9 cellular contexts compared by ENCODE assay signal in genomic region chr1:220044683-220045355, GRCh38. TPM values are rescaled to one million over a fixed set of nuclear protein-coding genes. Genes with fewer than 3 reads are reported as not detected.
DNase-seq lines count a peak whose midpoint lies in the region; ATAC-seq and TF ChIP-seq lines count a peak whose summit lies in the region.
"Had no signal": no experiment of that assay in that cellular context is flagged by ENCODE, and none has a peak within 500 bp of the region (broad histone marks: within the 10 kb centered on the region; RNA-seq: fewer than 3 reads in every experiment).

No MANE protein-coding gene starts in this region.

- H3K9me3 Mint-ChIP-seq in activated T-helper 17 cell treated with anti-CD3 and anti-CD28 coated beads, Interleukin-2, amount 50 U/mL, for 72 hours = no peaks in the 10 kb centered on the region

- DNase-seq in right cardiac atrium (no peak), Right ventricle myocardium inferior (ENCODE audit: missing footprints) (no peak), kidney epithelial cell (ENCODE audit: low read depth) (no peak), COR-L47 (lab: John Stamatoyannopoulos, UW) (no peak), NK-92 (lab: John Stamatoyannopoulos, UW; ENCODE audit: unreplicated experiment) (no peak)
- DNase-seq: NCI-H1105 had no signal

- no peaks in the 10 kb centered on the region for H3K27me3 ChIP-seq in right cardiac atrium (ENCODE audit: control insufficient read depth, insufficient read depth)
- no peaks in the 10 kb centered on the region for H3K27me3 ChIP-seq in kidney epithelial cell (ENCODE audit: control insufficient read depth, insufficient read depth, low read length)

- no peaks in the 10 kb centered on the region for H3K9me3 ChIP-seq in right cardiac atrium (ENCODE audit: control insufficient read depth, low read length)

- no peaks in the 10 kb centered on the region for H3K27me3 Mint-ChIP-seq in activated T-helper 17 cell treated with anti-CD3 and anti-CD28 coated beads, Interleukin-2, amount 50 U/mL, for 72 hours

- no peak for TF ChIP-seq CTCF in kidney epithelial cell (IDR thresholded peaks at IDR 0.05; ENCODE audit: insufficient read depth, low read length, poor library complexity, severe bottlenecking)

- H3K4me1 Mint-ChIP-seq in activated T-helper 17 cell treated with anti-CD3 and anti-CD28 coated beads, Interleukin-2, amount 50 U/mL, for 72 hours = peaks cover 14% of the 10 kb centered on the region

- no peaks in the 10 kb centered on the region for H3K36me3 ChIP-seq in kidney epithelial cell (ENCODE audit: control insufficient read depth, insufficient read depth, low read length)

- peak overlapping the region; percentile 64 for H3K4me3 ChIP-seq in right cardiac atrium (ENCODE audit: low read length)
- peak overlapping the region; percentile 99 for H3K4me3 ChIP-seq in kidney epithelial cell (ENCODE audit: low read depth, low read length)

- peak overlapping the region; percentile 90 for H3K4me3 Mint-ChIP-seq in activated T-helper 17 cell treated with anti-CD3 and anti-CD28 coated beads, Interleukin-2, amount 50 U/mL, for 72 hours

- ATAC-seq in right cardiac atrium = no peak
- ATAC-seq in Right ventricle myocardium inferior = no peak
- ATAC-seq in activated T-helper 17 cell treated with anti-CD3 and anti-CD28 coated beads, Interleukin-2, amount 50 U/mL, for 72 hours (replicated peaks) = no peak
- ATAC-seq in activated CD4-positive, CD25-positive, alpha-beta regulatory T cell treated with anti-CD3 and anti-CD28 coated beads, Interleukin-2, amount 50 U/mL, for 24 hours = no peak
- ATAC-seq in GM21367 (IDR thresholded peaks at IDR 0.05; ENCODE audit: unreplicated experiment) = no peak

- peak overlapping the region; percentile 90 for H3K27ac Mint-ChIP-seq in activated T-helper 17 cell treated with anti-CD3 and anti-CD28 coated beads, Interleukin-2, amount 50 U/mL, for 72 hours

- 79% methylated on average over 4 of the region's 4 CpGs for WGBS in right cardiac atrium

- intact Hi-C loops in right cardiac atrium (cut with DNase I) = no loop called here
- intact Hi-C loops in Right ventricle myocardium inferior (cut with DNase I) = no loop called here

- peaks cover 65% of the 10 kb centered on the region for H3K36me3 Mint-ChIP-seq in activated T-helper 17 cell treated with anti-CD3 and anti-CD28 coated beads, Interleukin-2, amount 50 U/mL, for 72 hours (ENCODE audit: low read depth)

- no peaks in the 10 kb centered on the region for H3K4me1 ChIP-seq in right cardiac atrium (ENCODE audit: control insufficient read depth, insufficient read depth, low read length)

- H3K27ac ChIP-seq in right cardiac atrium (ENCODE audit: low read length) = no peak overlapping the region

RNA-seq across cellular contexts. Expression of gene EPRS1, which starts 1.5 kb away (rescaled TPM):
- 10 to 100 TPM; 55.8 to 66.4 (median 62.5) TPM for total RNA-seq in right cardiac atrium
- 33.6 TPM for polyA plus RNA-seq in right cardiac atrium
- total RNA-seq in Right ventricle myocardium inferior = 60.1 TPM
- total RNA-seq in activated T-helper 17 cell treated with anti-CD3 and anti-CD28 coated beads, Interleukin-2, amount 50 U/mL, for 72 hours = 100 to 1,000 TPM; 145 to 173 TPM
- 100.0 and 113 TPM in 2 replicates for total RNA-seq in kidney epithelial cell

RNA-seq across cellular contexts. Expression of gene BPNT1, which starts 44.8 kb away (rescaled TPM):
- total RNA-seq in right cardiac atrium (10 to 100 TPM; 13.4 to 22.2 (median 17.2) TPM), Right ventricle myocardium inferior (19.1 TPM), kidney epithelial cell (21.4 and 27.6 TPM in 2 replicates)
- 15.8 TPM for polyA plus RNA-seq in right cardiac atrium
- total RNA-seq in activated T-helper 17 cell treated with anti-CD3 and anti-CD28 coated beads, Interleukin-2, amount 50 U/mL, for 72 hours = 10 to 100 TPM; 30.9 to 40.3 TPM

RNA-seq across cellular contexts. Expression of gene IARS2, which starts 49.1 kb away (rescaled TPM):
- total RNA-seq in right cardiac atrium (10 to 100 TPM; 56.1 to 64.5 (median 61.3) TPM), Right ventricle myocardium inferior (82.3 TPM), kidney epithelial cell (66.3 and 71.8 TPM in 2 replicates)
- polyA plus RNA-seq in right cardiac atrium = 43.3 TPM
- total RNA-seq in activated T-helper 17 cell treated with anti-CD3 and anti-CD28 coated beads, Interleukin-2, amount 50 U/mL, for 72 hours = 10 to 100 TPM; 56.0 to 83.6 TPM
